In genomic region chr21:45767071-45768006, GRCh38 we compare ENCODE assay signal across 12 cellular contexts.
DNase-seq lines count a peak whose midpoint lies in the region; ATAC-seq and TF ChIP-seq lines count a peak whose summit lies in the region.
"Had no signal": no experiment of that assay in that cellular context is flagged by ENCODE, and none has a peak within 500 bp of the region (broad histone marks: within the 10 kb centered on the region; RNA-seq: fewer than 3 reads in every experiment).

No MANE protein-coding gene starts in this region.

- no peak overlapping the region for H2BK120ac ChIP-seq in IMR-90 (ENCODE audit: low read depth, low read length)

- TF ChIP-seq POLR2A in IMR-90 (IDR thresholded peaks at IDR 0.05; ENCODE audit: low read depth, low read length): no peak

- intact Hi-C loops in IMR-90 (cut with micrococcal nuclease): no loop called here
- intact Hi-C loops in psoas muscle (cut with DNase I): no loop called here

- ATAC-seq in IMR-90 (ENCODE audit: low read depth) (peak; percentile 24; the same call in 1 of the 2 replicates), psoas muscle (no peak), foreskin keratinocyte (no peak), GM21423 (IDR thresholded peaks at IDR 0.05; ENCODE audit: unreplicated experiment) (no peak)
- peak; percentile 66 for ATAC-seq in activated T-cell treated with anti-CD3 and anti-CD28 coated beads, Interleukin-2, amount 50 U/mL, for 72 hours (replicated peaks in 1 of 2)
- ATAC-seq: natural killer cell had no signal

- no peak overlapping the region for H3K4ac ChIP-seq in IMR-90 (ENCODE audit: low read depth, low read length)

- no TSS peak for BruUV-seq in IMR-90 (replicated peaks; lab: Mats Ljungman, UMichigan)

- H3K4me2 ChIP-seq in IMR-90 (ENCODE audit: low read depth, low read length) (no peak overlapping the region), fibroblast of lung (ENCODE audit: extremely low read depth, insufficient read depth, low read length) (no peak overlapping the region)

- H2AFZ ChIP-seq in IMR-90 (replicated peaks; ENCODE audit: low read length, poor library complexity) (no peak overlapping the region), fibroblast of lung (ENCODE audit: low read length) (no peak overlapping the region)

- H3K27me3 ChIP-seq in IMR-90 (ENCODE audit: control insufficient read depth, insufficient read depth, low read length) (no peaks in the 10 kb centered on the region), fibroblast of lung (ENCODE audit: control insufficient read depth, insufficient read depth, low read length) (no peaks in the 10 kb centered on the region), psoas muscle (ENCODE audit: insufficient read depth in 3 of 3, low read length in 2 of 3) (peaks cover 0 to 18% (median 4%) of the 10 kb centered on the region in 3 donors), foreskin keratinocyte (no peaks in the 10 kb centered on the region)
- H3K27me3 ChIP-seq: BE2C, vagina had no signal

- H3K9me3 ChIP-seq in IMR-90 (ENCODE audit: control insufficient read depth, insufficient read depth, low read length): no peaks in the 10 kb centered on the region
- H3K9me3 ChIP-seq in fibroblast of lung (ENCODE audit: control insufficient read depth, insufficient read depth, low read depth, low read length): no peaks in the 10 kb centered on the region
- H3K9me3 ChIP-seq in psoas muscle: no peaks in the 10 kb centered on the region
- H3K9me3 ChIP-seq: BE2C, vagina had no signal

- dilution Hi-C loops in IMR-90 (cut with HindIII; ENCODE audit: low sequenced_read_pairs, unreplicated experiment): no loop called here

- no peak overlapping the region for H3K18ac ChIP-seq in IMR-90 (ENCODE audit: low read depth, low read length)

- CTCF ChIA-PET in IMR-90 (lab: Yijun Ruan, JAX): no interaction called here

- H3K4me3 Mint-ChIP-seq in activated T-cell treated with anti-CD3 and anti-CD28 coated beads, Interleukin-2, amount 50 U/mL, for 72 hours: peak overlapping the region; percentile 59 to 75
- H3K4me3 Mint-ChIP-seq: natural killer cell had no signal

- H4K5ac ChIP-seq in IMR-90 (ENCODE audit: low read depth, low read length): no peak overlapping the region

- peaks cover 70% of the 10 kb centered on the region for H3K4me1 Mint-ChIP-seq in activated T-cell treated with anti-CD3 and anti-CD28 coated beads, Interleukin-2, amount 50 U/mL, for 72 hours (ENCODE audit: low read depth)
- H3K4me1 Mint-ChIP-seq: natural killer cell had no signal

- H3K4me1 ChIP-seq in IMR-90 (ENCODE audit: control insufficient read depth, insufficient read depth, low read length) (peaks cover 1% of the 10 kb centered on the region), fibroblast of lung (ENCODE audit: control insufficient read depth, extremely low read depth, insufficient read depth, low read length) (no peaks in the 10 kb centered on the region), psoas muscle (no peaks in the 10 kb centered on the region), foreskin keratinocyte (no peaks in the 10 kb centered on the region)
- H3K4me1 ChIP-seq: vagina had no signal

- H2BK15ac ChIP-seq in IMR-90 (ENCODE audit: low read depth, low read length): no peak overlapping the region

- H3K36me3 ChIP-seq in IMR-90 (ENCODE audit: control insufficient read depth, insufficient read depth, low read length) (no peaks in the 10 kb centered on the region), fibroblast of lung (ENCODE audit: control insufficient read depth, insufficient read depth, low read length) (no peaks in the 10 kb centered on the region), psoas muscle (ENCODE audit: insufficient read depth in 1 of 2, low read depth in 1 of 2) (no peaks in the 10 kb centered on the region)
- H3K36me3 ChIP-seq: vagina had no signal

- H2BK20ac ChIP-seq in IMR-90 (ENCODE audit: low read depth, low read length): no peak overlapping the region

- no peak overlapping the region for H3K56ac ChIP-seq in IMR-90 (ENCODE audit: extremely low read depth, insufficient read depth, low read length)

- no peak overlapping the region for H3K14ac ChIP-seq in IMR-90 (replicated peaks; ENCODE audit: low read depth, low read length)

- H3K27ac Mint-ChIP-seq in activated T-cell treated with anti-CD3 and anti-CD28 coated beads, Interleukin-2, amount 50 U/mL, for 72 hours: peak overlapping the region; percentile 89
- H3K27ac Mint-ChIP-seq: natural killer cell had no signal

- H2BK5ac ChIP-seq in IMR-90 (ENCODE audit: low read depth, low read length, poor library complexity, severe bottlenecking): no peak overlapping the region

- H3K4me3 ChIP-seq in IMR-90 (ENCODE audit: insufficient read depth, low read depth, low read length) (no peak overlapping the region), fibroblast of lung (replicated peaks in 1 of 4; ENCODE audit: control extremely low read depth in 1 of 4, insufficient read depth in 1 of 4, low read depth in 3 of 4, low read length in 4 of 4) (no peak overlapping the region), psoas muscle (no peak overlapping the region)
- H3K4me3 ChIP-seq: skin epidermis, vagina had no signal

- H3K9ac ChIP-seq in IMR-90 (ENCODE audit: low read depth, low read length) (no peak overlapping the region), fibroblast of lung (ENCODE audit: insufficient read depth, low read length) (no peak overlapping the region)

- H3K9me1 ChIP-seq in IMR-90 (ENCODE audit: insufficient read depth, low read length): no peaks in the 10 kb centered on the region

- no peaks in the 10 kb centered on the region for H3K79me2 ChIP-seq in fibroblast of lung (ENCODE audit: control insufficient read depth, insufficient read depth, low read length)

- 92% methylated on average over 2 of the region's 13 CpGs; no CpG with 5 or more reads in 1 of the 2 experiments for whole genome bisulfite sequencing in IMR-90 (ENCODE audit: extremely low coverage in 2 of 2, insufficient read length in 1 of 2), 2 experiments
- WGBS in psoas muscle, 3 donors: 83 to 85% (median 84%) methylated on average over 13 of the region's 13 CpGs

- peaks cover 3% of the 10 kb centered on the region in 2 donors for H3K9me3 Mint-ChIP-seq in activated T-cell treated with anti-CD3 and anti-CD28 coated beads, Interleukin-2, amount 50 U/mL, for 72 hours
- H3K9me3 Mint-ChIP-seq: natural killer cell had no signal

- no peaks in the 10 kb centered on the region for H3K27me3 Mint-ChIP-seq in activated T-cell treated with anti-CD3 and anti-CD28 coated beads, Interleukin-2, amount 50 U/mL, for 72 hours (ENCODE audit: low read depth)

- H3K79me1 ChIP-seq in IMR-90 (ENCODE audit: low read depth in 1 of 2, low read length in 2 of 2): no peaks in the 10 kb centered on the region

- H4K20me1 ChIP-seq in IMR-90 (ENCODE audit: insufficient read depth, low read length) (no peaks in the 10 kb centered on the region), fibroblast of lung (ENCODE audit: control insufficient read depth, extremely low read depth, insufficient read depth, low read length) (no peaks in the 10 kb centered on the region)

- H3K36me3 Mint-ChIP-seq in activated T-cell treated with anti-CD3 and anti-CD28 coated beads, Interleukin-2, amount 50 U/mL, for 72 hours (ENCODE audit: insufficient read depth in 2 of 2): peaks cover 0 to 3% of the 10 kb centered on the region in 2 donors
- H3K36me3 Mint-ChIP-seq: natural killer cell had no signal

- no peak overlapping the region for H4K8ac ChIP-seq in IMR-90 (ENCODE audit: low read depth in 2 of 2, low read length in 2 of 2)

- TF ChIP-seq CTCF in IMR-90 (conservative IDR thresholded peaks at IDR 0.05; ENCODE audit: low read depth, low read length) (no peak), fibroblast of lung (conservative IDR thresholded peaks at IDR 0.05 in 1 of 2, IDR thresholded peaks at IDR 0.05 in 1 of 2; ENCODE audit: low read depth in 1 of 2, low read length in 2 of 2) (no peak), psoas muscle (IDR thresholded peaks at IDR 0.05) (no peak), foreskin keratinocyte (conservative IDR thresholded peaks at IDR 0.05) (no peak)

- in situ Hi-C loops in IMR-90 (cut with MboI; ENCODE audit: low sequenced_read_pairs): no loop called here

- no peak overlapping the region for H4K91ac ChIP-seq in IMR-90 (ENCODE audit: insufficient read depth, low read depth, low read length)

- no peak overlapping the region for H2AK9ac ChIP-seq in IMR-90 (replicated peaks; ENCODE audit: low read depth, low read length, poor library complexity)

- TF ChIP-seq RAD21 in IMR-90 (IDR thresholded peaks at IDR 0.05; ENCODE audit: low read length): no peak

- no peak overlapping the region for H3K27ac ChIP-seq in IMR-90 (ENCODE audit: insufficient read depth, low read length)
- no peak overlapping the region for H3K27ac ChIP-seq in fibroblast of lung (ENCODE audit: insufficient read depth, low read length)
- H3K27ac ChIP-seq in psoas muscle: no peak overlapping the region
- H3K27ac ChIP-seq in foreskin keratinocyte: no peak overlapping the region
- H3K27ac ChIP-seq: vagina had no signal

- POLR2A ChIA-PET in IMR-90 (lab: Charles Lee; ENCODE audit: unreplicated experiment): no interaction called here

- peak; percentile 3 for DNase-seq in AG08396 (ENCODE audit: low spot score)
- peak; percentile 51 for DNase-seq in IMR-90
- peak; percentile 33 to 39 for DNase-seq in activated T-cell treated with anti-CD3 and anti-CD28 coated beads, Interleukin-2, amount 50 U/mL, for 72 hours
- peak; percentile 37 to 54 for DNase-seq in fibroblast of lung (ENCODE audit: low read depth in 2 of 2)
- no peak for DNase-seq in psoas muscle
- DNase-seq in foreskin keratinocyte: no peak
- no peak for DNase-seq in activated effector memory CD4-positive, alpha-beta T cell treated with anti-CD3 and anti-CD28 coated beads, Interleukin-2, amount 50 U/mL, for 16 hours
- DNase-seq: BE2C, natural killer cell had no signal

- H3K23ac ChIP-seq in IMR-90 (ENCODE audit: low read depth, low read length): no peak overlapping the region

- no peak overlapping the region for H2AK5ac ChIP-seq in IMR-90 (ENCODE audit: low read depth, low read length)

TF ChIP-seq in IMR-90, 13 proteins besides CTCF, POLR2A, EP300 and RAD21 (continues in another document):
- TF ChIP-seq CEBPB (IDR thresholded peaks at IDR 0.05; ENCODE audit: low read depth, low read length): no peak
- no peak for TF ChIP-seq MAZ (IDR thresholded peaks at IDR 0.05; ENCODE audit: borderline replicate concordance, low read depth, low read length)
- no peak for TF ChIP-seq MAFK (IDR thresholded peaks at IDR 0.05; ENCODE audit: low read depth, low read length)
- no peak for TF ChIP-seq BHLHE40 (IDR thresholded peaks at IDR 0.05; ENCODE audit: low read depth, low read length)
- TF ChIP-seq RCOR1 (IDR thresholded peaks at IDR 0.05; ENCODE audit: insufficient replicate concordance, low read length): no peak
- TF ChIP-seq ELK1 (IDR thresholded peaks at IDR 0.05; ENCODE audit: borderline replicate concordance, low read depth, low read length): no peak

Comparison
In these comparisons a context has a peak if more than half of its experiments do, and no peak if none do; other contexts are left out.
1. DNase-seq: peak in AG08396 (single experiment), IMR-90 (single experiment), activated T-cell treated with anti-CD3 and anti-CD28 coated beads, Interleukin-2, amount 50 U/mL, for 72 hours (2 of 2) and fibroblast of lung (2 of 2); none in psoas muscle (0 of 2), foreskin keratinocyte (0 of 2) and activated effector memory CD4-positive, alpha-beta T cell treated with anti-CD3 and anti-CD28 coated beads, Interleukin-2, amount 50 U/mL, for 16 hours (single experiment).
2. ATAC-seq: peak in IMR-90 (single experiment) and activated T-cell treated with anti-CD3 and anti-CD28 coated beads, Interleukin-2, amount 50 U/mL, for 72 hours (2 of 2); none in psoas muscle (0 of 4), foreskin keratinocyte (single experiment) and GM21423 (single experiment).